28 cellular contexts compared by ENCODE assay signal in the genomic region with DNA sequence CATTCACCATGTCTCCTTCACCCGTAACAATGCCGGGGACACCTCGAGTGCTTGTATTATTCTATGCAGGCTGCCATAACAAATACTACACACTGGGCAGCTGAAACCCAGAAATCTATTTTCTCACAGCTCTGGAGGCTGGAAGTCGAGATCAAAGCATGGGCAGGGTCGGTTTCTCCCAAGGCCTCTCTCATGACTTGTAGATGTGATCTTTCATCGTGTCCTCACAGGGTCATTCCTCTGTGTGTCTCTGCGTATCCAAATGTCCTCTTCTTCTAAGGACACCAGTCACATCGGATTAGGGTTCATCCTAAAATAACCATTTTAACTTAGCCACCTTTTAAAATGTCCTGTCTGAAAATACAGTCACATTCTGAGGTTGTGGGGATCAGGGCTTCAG.
DNase-seq lines count a peak whose midpoint lies in the region; ATAC-seq, FAIRE-seq and TF ChIP-seq lines count a peak whose summit lies in the region.
"Had no signal": no experiment of that assay in that cellular context is flagged by ENCODE, and none has a peak within 500 bp of the region (broad histone marks: within the 10 kb centered on the region; RNA-seq: fewer than 3 reads in every experiment).

No MANE protein-coding gene starts in this region.

- H3K27me3 ChIP-seq in right atrium auricular region: no peaks in the 10 kb centered on the region
- H3K27me3 ChIP-seq: brain microvascular endothelial cell, dorsolateral prefrontal cortex, MG63, neural progenitor cell, spleen had no signal

- peaks cover 35% of the 10 kb centered on the region for H3K4me1 Mint-ChIP-seq in chondrocyte (ENCODE audit: low read depth)
- peaks cover 66% of the 10 kb centered on the region for H3K4me1 Mint-ChIP-seq in nephron progenitor cell
- peaks cover 26% of the 10 kb centered on the region for H3K4me1 Mint-ChIP-seq in T-helper 17 cell

- H3K36me3 ChIP-seq in right atrium auricular region: no peaks in the 10 kb centered on the region
- H3K36me3 ChIP-seq: brain microvascular endothelial cell, MG63, neural progenitor cell, pancreas, spleen had no signal

- TF ChIP-seq POLR2A in GM12891 (IDR thresholded peaks at IDR 0.05; ENCODE audit: low read depth, low read length): no peak

- no peaks in the 10 kb centered on the region for H3K9me3 ChIP-seq in right atrium auricular region
- H3K9me3 ChIP-seq in T-helper 17 cell (ENCODE audit: control insufficient read depth, low read length, poor library complexity, severe bottlenecking): no peaks in the 10 kb centered on the region
- H3K9me3 ChIP-seq: MG63, pancreas, spleen had no signal

- ATAC-seq in left ventricle myocardium superior (no peak), T-helper 17 cell (no peak)
- ATAC-seq: activated CD8-positive, alpha-beta T cell treated with anti-CD3 and anti-CD28 coated beads for 36 hours; stimulated activated naive CD8-positive, alpha-beta T cell treated with anti-CD3 and anti-CD28 coated beads, Interleukin-15, amount 100 ng/mL, for 72 hours had no signal

- H3K27ac Mint-ChIP-seq in chondrocyte (ENCODE audit: unreplicated experiment) (peak overlapping the region; percentile 78), nephron progenitor cell (peak overlapping the region; percentile 93), T-helper 17 cell (no peak overlapping the region)
- H3K27ac Mint-ChIP-seq: activated CD8-positive, alpha-beta T cell treated with anti-CD3 and anti-CD28 coated beads for 36 hours; activated T-helper 1 cell treated with anti-CD3 and anti-CD28 coated beads, Interleukin-12 subunit alpha, Interleukin-12 subunit beta, Interleukin-2, Interleukin-4 antibody, amounts not matched to agents 30 ng/mL and 10 ng/mL and 1 ng/mL, durations not matched to agents 14 hours and 24 hours and 36 hours; immature natural killer cell; stimulated activated naive CD8-positive, alpha-beta T cell treated with anti-CD3 and anti-CD28 coated beads, Interleukin-15, amount 100 ng/mL, for 72 hours had no signal

- peak overlapping the region; percentile 26 to 69 for H3K27ac ChIP-seq in right atrium auricular region
- H3K27ac ChIP-seq: 22Rv1, brain microvascular endothelial cell, neural progenitor cell had no signal

- FAIRE-seq in GM12891 (lab: Jason Lieb, UNC): no peak
- FAIRE-seq: pancreas had no signal

- DNase-seq in right atrium auricular region (ENCODE audit: low spot score) (no peak), left ventricle myocardium superior (no peak), chondrocyte (ENCODE audit: low spot score) (no peak), nephron progenitor cell (no peak), GM20000 (ENCODE audit: low spot score) (no peak), T-helper 17 cell (no peak), NCI-H82 treated with DMSO at 0.1 percent for 48 hours (lab: John Stamatoyannopoulos, UW; ENCODE audit: unreplicated experiment) (no peak), GM12891 (ENCODE audit: insufficient read length, low spot score) (no peak)
- DNase-seq: activated CD4-positive, CD25-positive, alpha-beta regulatory T cell treated with anti-CD3 and anti-CD28 coated beads, Interleukin-2, amount 50 U/mL, for 72 hours; activated CD8-positive, alpha-beta memory T cell treated with anti-CD3 and anti-CD28 coated beads, Interleukin-2, amount 50 U/mL, for 48 hours; activated CD8-positive, alpha-beta T cell treated with anti-CD3 and anti-CD28 coated beads for 36 hours; activated naive CD4-positive, alpha-beta T cell treated with anti-CD3 and anti-CD28 coated beads, Interleukin-2, amount 50 U/mL, for 16 hours; DMS79 treated with DMSO at 0.1 percent for 48 hours; dorsolateral prefrontal cortex; GF-D8; GM23248; immature natural killer cell; spleen; stimulated activated CD8-positive, alpha-beta memory T cell treated with anti-CD3 and anti-CD28 coated beads, Interleukin-4, amount 100 ng/mL, for 48 hours; stimulated activated naive CD8-positive, alpha-beta T cell treated with anti-CD3 and anti-CD28 coated beads, Interleukin-15, amount 100 ng/mL, for 72 hours; T-helper 2 cell had no signal

- no peak overlapping the region for H3K4me3 ChIP-seq in right atrium auricular region
- H3K4me3 ChIP-seq: K562, MG63, neural progenitor cell had no signal

- H3K36me3 Mint-ChIP-seq in chondrocyte (ENCODE audit: low read depth) (no peaks in the 10 kb centered on the region), nephron progenitor cell (ENCODE audit: low read depth) (no peaks in the 10 kb centered on the region), T-helper 17 cell (ENCODE audit: low read depth) (no peaks in the 10 kb centered on the region)
- H3K36me3 Mint-ChIP-seq: immature natural killer cell, neural progenitor cell had no signal

- peaks cover 0 to 32% of the 10 kb centered on the region in 2 donors for H3K4me1 ChIP-seq in right atrium auricular region
- H3K4me1 ChIP-seq: pancreas had no signal

- TF ChIP-seq CTCF in right atrium auricular region (IDR thresholded peaks at IDR 0.05) (no peak), chondrocyte (IDR thresholded peaks at IDR 0.05) (no peak), nephron progenitor cell (IDR thresholded peaks at IDR 0.05) (no peak), GM20000 (IDR thresholded peaks at IDR 0.05; ENCODE audit: extremely low read depth, missing control alignments) (no peak)

- intact Hi-C loops in left ventricle myocardium superior (cut with micrococcal nuclease): no loop called here

- H3K9me3 Mint-ChIP-seq in chondrocyte (ENCODE audit: low read depth) (no peaks in the 10 kb centered on the region), nephron progenitor cell (peaks cover 12% of the 10 kb centered on the region)
- H3K9me3 Mint-ChIP-seq: activated CD8-positive, alpha-beta T cell treated with anti-CD3 and anti-CD28 coated beads for 36 hours; activated T-helper 1 cell treated with anti-CD3 and anti-CD28 coated beads, Interleukin-12 subunit alpha, Interleukin-12 subunit beta, Interleukin-2, Interleukin-4 antibody, amounts not matched to agents 30 ng/mL and 10 ng/mL and 1 ng/mL, durations not matched to agents 14 hours and 24 hours and 36 hours; immature natural killer cell; stimulated activated naive CD8-positive, alpha-beta T cell treated with anti-CD3 and anti-CD28 coated beads, Interleukin-15, amount 100 ng/mL, for 72 hours had no signal

- H3K4me3 Mint-ChIP-seq in chondrocyte (ENCODE audit: unreplicated experiment) (no peak overlapping the region), nephron progenitor cell (no peak overlapping the region), T-helper 17 cell (no peak overlapping the region)
- H3K4me3 Mint-ChIP-seq: activated CD8-positive, alpha-beta T cell treated with anti-CD3 and anti-CD28 coated beads for 36 hours; activated T-helper 1 cell treated with anti-CD3 and anti-CD28 coated beads, Interleukin-12 subunit alpha, Interleukin-12 subunit beta, Interleukin-2, Interleukin-4 antibody, amounts not matched to agents 30 ng/mL and 10 ng/mL and 1 ng/mL, durations not matched to agents 14 hours and 24 hours and 36 hours; immature natural killer cell; neural progenitor cell; stimulated activated naive CD8-positive, alpha-beta T cell treated with anti-CD3 and anti-CD28 coated beads, Interleukin-15, amount 100 ng/mL, for 72 hours had no signal

- H3K27me3 Mint-ChIP-seq in chondrocyte (ENCODE audit: low read depth): peaks cover 1% of the 10 kb centered on the region
- H3K27me3 Mint-ChIP-seq in nephron progenitor cell (ENCODE audit: low read depth, poor library complexity): peaks cover 3% of the 10 kb centered on the region
- peaks cover 10% of the 10 kb centered on the region for H3K27me3 Mint-ChIP-seq in T-helper 17 cell

TF ChIP-seq in GM12891, 5 proteins besides CTCF, POLR2A, EP300 and RAD21:
- no peak for TF ChIP-seq PAX5 (IDR thresholded peaks at IDR 0.05; ENCODE audit: insufficient read depth, low read length, severe bottlenecking)
- no peak for TF ChIP-seq POLR2AphosphoS5 (IDR thresholded peaks at IDR 0.05; ENCODE audit: low read depth, low read length)
- TF ChIP-seq TAF1 (IDR thresholded peaks at IDR 0.05; ENCODE audit: low read depth, low read length): no peak
- TF ChIP-seq SPI1 (IDR thresholded peaks at IDR 0.05; ENCODE audit: low read depth, low read length): no peak
- no peak for TF ChIP-seq POU2F2 (IDR thresholded peaks at IDR 0.05; ENCODE audit: low read depth, low read length)
